In the genomic region with DNA sequence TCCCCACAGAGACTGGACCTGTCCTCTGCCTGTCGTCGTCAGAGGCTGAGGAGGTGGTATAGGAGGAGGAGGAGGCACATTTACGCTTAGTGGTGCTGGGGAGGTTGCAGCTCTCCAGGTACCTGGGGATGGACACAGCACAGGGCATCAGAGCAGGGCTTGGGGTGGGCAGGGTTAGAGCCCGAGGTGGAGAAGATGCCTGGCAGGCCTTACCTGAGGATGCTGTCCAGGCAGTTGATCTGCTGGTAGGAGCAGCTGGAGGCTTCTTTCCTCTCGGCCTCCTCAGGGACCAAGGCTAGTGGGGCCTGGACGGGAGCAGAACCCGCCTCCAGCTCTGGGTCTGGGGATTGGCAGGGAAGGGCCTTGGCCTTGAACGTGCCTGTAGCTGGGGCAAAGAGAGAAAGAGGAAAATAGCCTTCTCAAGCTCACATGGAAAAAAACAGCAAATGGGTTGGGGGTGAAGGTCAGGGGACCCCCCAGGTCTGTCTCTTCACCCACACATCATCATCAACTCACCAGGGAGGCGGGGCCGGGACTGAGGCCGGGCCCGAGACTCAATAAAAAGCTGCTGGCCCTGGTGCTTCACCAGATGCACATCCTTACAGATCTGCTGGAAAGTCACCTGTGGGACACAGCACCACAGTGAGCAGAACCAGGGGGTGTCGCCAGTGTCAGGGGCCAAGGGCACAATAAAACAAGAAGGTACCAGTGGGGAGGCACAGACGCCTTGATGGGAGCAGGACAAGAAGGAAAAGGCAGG, we compare ENCODE assay signal across 20 cellular contexts. TPM values are rescaled to one million over a fixed set of nuclear protein-coding genes. Genes with fewer than 3 reads are reported as not detected.
DNase-seq lines count a peak whose midpoint lies in the region; ATAC-seq and TF ChIP-seq lines count a peak whose summit lies in the region.
"Had no signal": no experiment of that assay in that cellular context is flagged by ENCODE, and none has a peak within 500 bp of the region (broad histone marks: within the 10 kb centered on the region; RNA-seq: fewer than 3 reads in every experiment).

No MANE protein-coding gene starts in this region.

- peaks cover 4% of the 10 kb centered on the region for H3K4me1 ChIP-seq in mammary epithelial cell (ENCODE audit: insufficient read depth, low read length)
- peaks cover 24% of the 10 kb centered on the region for H3K4me1 ChIP-seq in body of pancreas
- H3K4me1 ChIP-seq in transverse colon = peaks cover 0 to 19% (median 14%) of the 10 kb centered on the region in 4 donors
- H3K4me1 ChIP-seq in PC-9 (replicated peaks; ENCODE audit: insufficient read depth) = no peaks in the 10 kb centered on the region

- intact Hi-C loops in MCF 10A (cut with micrococcal nuclease) (no loop called here), mammary epithelial cell (cut with micrococcal nuclease) (no loop called here), body of pancreas (cut with DNase I) (no loop called here), transverse colon (cut with DNase I; ENCODE audit: low total_unique reads) (no loop called here), PC-9 (cut with micrococcal nuclease; ENCODE audit: unreplicated experiment) (no loop called here)

- TF ChIP-seq CTCF in MCF 10A (IDR thresholded peaks at IDR 0.05; ENCODE audit: unreplicated experiment) (no peak), mammary epithelial cell (conservative IDR thresholded peaks at IDR 0.05 in 1 of 2, IDR thresholded peaks at IDR 0.05 in 1 of 2; ENCODE audit: extremely low read depth in 1 of 2, insufficient read depth in 1 of 2, low read depth in 1 of 2, low read length in 2 of 2) (no peak), body of pancreas (IDR thresholded peaks at IDR 0.05) (no peak), neural crest cell (conservative IDR thresholded peaks at IDR 0.05) (no peak), transverse colon (IDR thresholded peaks at IDR 0.05) (no peak), PC-9 (conservative IDR thresholded peaks at IDR 0.05) (no peak)

- no peak for DNase-seq in MCF 10A (ENCODE audit: unreplicated experiment)
- no peak for DNase-seq in mammary epithelial cell
- DNase-seq in body of pancreas = no peak
- DNase-seq in neural crest cell (ENCODE audit: low read depth, low spot score) = no peak
- DNase-seq in transverse colon = no peak
- DNase-seq in PC-9 = no peak
- no peak for DNase-seq in NCI-H1436 treated with DMSO at 0.1 percent for 48 hours (lab: John Stamatoyannopoulos, UW)
- DNase-seq in activated T-cell treated with anti-CD3 and anti-CD28 coated beads, Interleukin-2, amount 50 U/mL, for 4 hours = no peak
- DNase-seq: activated CD8-positive, alpha-beta memory T cell treated with anti-CD3 and anti-CD28 coated beads for 24 hours; activated effector memory CD4-positive, alpha-beta T cell treated with anti-CD3 and anti-CD28 coated beads, Interleukin-2, amount 50 U/mL, for 16 hours; GDM1; H9; NCI-H1048; stimulated activated CD4-positive, alpha-beta T cell treated with anti-CD3 and anti-CD28 coated beads, Interleukin-4, amount 100 ng/mL, for 1 hour; WERI-Rb-1 had no signal

- H3K4me3 Mint-ChIP-seq in MCF 10A (ENCODE audit: unreplicated experiment) (no peak overlapping the region), neural crest cell (peak overlapping the region; percentile 61)
- H3K4me3 Mint-ChIP-seq in activated T-cell treated with anti-CD3 and anti-CD28 coated beads, Interleukin-2, amount 50 U/mL, for 4 hours = no peak overlapping the region
- H3K4me3 Mint-ChIP-seq: H9 had no signal

- 88% methylated on average over 13 of the region's 14 CpGs for WGBS in mammary epithelial cell (ENCODE audit: low coverage, missing lambda C conversion rate)
- WGBS in body of pancreas, 2 donors = 86 to 92% methylated on average over 13 of the region's 14 CpGs
- WGBS in transverse colon (ENCODE audit: low coverage in 1 of 2), 2 donors = 90 to 95% methylated on average over 4 to 14 of the region's 14 CpGs

- TF ChIP-seq EP300 in transverse colon (IDR thresholded peaks at IDR 0.05; ENCODE audit: low read depth) = no peak

- no peak for TF ChIP-seq POLR2A in body of pancreas (IDR thresholded peaks at IDR 0.05)
- TF ChIP-seq POLR2A in transverse colon (IDR thresholded peaks at IDR 0.05) = no peak

- H3K27me3 Mint-ChIP-seq in MCF 10A (ENCODE audit: insufficient read depth, unreplicated experiment) = no peaks in the 10 kb centered on the region
- H3K27me3 Mint-ChIP-seq in neural crest cell (ENCODE audit: low read depth) = no peaks in the 10 kb centered on the region
- H3K27me3 Mint-ChIP-seq in activated T-cell treated with anti-CD3 and anti-CD28 coated beads, Interleukin-2, amount 50 U/mL, for 4 hours (ENCODE audit: low read depth) = no peaks in the 10 kb centered on the region
- H3K27me3 Mint-ChIP-seq: effector memory CD8-positive, alpha-beta T cell had no signal

- no peaks in the 10 kb centered on the region for H3K27me3 ChIP-seq in mammary epithelial cell (ENCODE audit: insufficient read depth, low read length)
- H3K27me3 ChIP-seq in body of pancreas = no peaks in the 10 kb centered on the region
- H3K27me3 ChIP-seq in transverse colon = no peaks in the 10 kb centered on the region
- H3K27me3 ChIP-seq in PC-9 (ENCODE audit: insufficient read depth, low read depth) = no peaks in the 10 kb centered on the region

- H3K27ac Mint-ChIP-seq in MCF 10A (ENCODE audit: low read depth, unreplicated experiment) = peak overlapping the region; percentile 19
- H3K27ac Mint-ChIP-seq in neural crest cell (ENCODE audit: unreplicated experiment) = peak overlapping the region; percentile 78
- H3K27ac Mint-ChIP-seq: H9 had no signal

- CTCF ChIA-PET in MCF 10A (lab: Yijun Ruan, JAX) (interaction anchor here (0.5 to 1.7 kb wide), 5 partner anchors 12 to 84 kb away, joined by 3 to 6 read pairs (median 3); no protein-coding TSS in a partner anchor), mammary epithelial cell (lab: Charles Lee; ENCODE audit: low non-redundant PET) (no interaction called here), PC-9 (lab: Charles Lee) (no interaction called here)

- no peaks in the 10 kb centered on the region for H3K9me2 ChIP-seq in PC-9 (ENCODE audit: insufficient read depth)

- H3K36me3 ChIP-seq in mammary epithelial cell (ENCODE audit: insufficient read depth, low read length) = peaks cover 35% of the 10 kb centered on the region
- peaks cover 75 to 78% of the 10 kb centered on the region in 2 donors for H3K36me3 ChIP-seq in body of pancreas (replicated peaks in 1 of 2; ENCODE audit: insufficient read depth in 1 of 2, low read depth in 2 of 2)
- H3K36me3 ChIP-seq in transverse colon = peaks cover 0 to 90% (median 53%) of the 10 kb centered on the region in 4 donors
- no peaks in the 10 kb centered on the region for H3K36me3 ChIP-seq in PC-9 (ENCODE audit: low read depth)

- H3K4me1 Mint-ChIP-seq in MCF 10A (ENCODE audit: insufficient read depth, unreplicated experiment) (peaks cover 21% of the 10 kb centered on the region), neural crest cell (peaks cover 3% of the 10 kb centered on the region)
- H3K4me1 Mint-ChIP-seq in activated T-cell treated with anti-CD3 and anti-CD28 coated beads, Interleukin-2, amount 50 U/mL, for 4 hours (ENCODE audit: low read depth) = peaks cover 16% of the 10 kb centered on the region

- H3K79me2 ChIP-seq in mammary epithelial cell (ENCODE audit: insufficient read depth, low read length) (peaks cover 34% of the 10 kb centered on the region), PC-9 (ENCODE audit: low read depth) (no peaks in the 10 kb centered on the region)

- H3K27ac ChIP-seq in mammary epithelial cell (ENCODE audit: insufficient read depth, low read depth, low read length) (no peak overlapping the region), body of pancreas (peak overlapping the region in 3 of 4 donors; percentile 16 to 39 (median 22)), transverse colon (peak overlapping the region in 3 of 4 donors; percentile 48 to 99 (median 54)), PC-9 (no peak overlapping the region)
- H3K27ac ChIP-seq: WERI-Rb-1 had no signal

- H3K4me2 ChIP-seq in mammary epithelial cell (ENCODE audit: insufficient read depth, low read depth, low read length) (no peak overlapping the region), PC-9 (no peak overlapping the region)

- H3K9me3 ChIP-seq in mammary epithelial cell (replicated peaks; ENCODE audit: insufficient read depth, low read length) = no peaks in the 10 kb centered on the region
- no peaks in the 10 kb centered on the region for H3K9me3 ChIP-seq in body of pancreas
- H3K9me3 ChIP-seq in transverse colon = no peaks in the 10 kb centered on the region
- no peaks in the 10 kb centered on the region for H3K9me3 ChIP-seq in PC-9 (ENCODE audit: insufficient read depth, low read depth)

- no peak overlapping the region for H3K4me3 ChIP-seq in mammary epithelial cell (replicated peaks in 1 of 3; ENCODE audit: insufficient read depth in 1 of 3, low read depth in 2 of 3, low read length in 3 of 3)
- H3K4me3 ChIP-seq in body of pancreas = no peak overlapping the region
- H3K4me3 ChIP-seq in transverse colon = no peak overlapping the region
- H3K4me3 ChIP-seq in PC-9 = no peak overlapping the region

- H2AFZ ChIP-seq in mammary epithelial cell (ENCODE audit: low read depth, low read length) (no peak overlapping the region), PC-9 (no peak overlapping the region)

- no peak for ATAC-seq in body of pancreas
- ATAC-seq in activated T-cell treated with anti-CD3 and anti-CD28 coated beads, Interleukin-2, amount 50 U/mL, for 4 hours = no peak
- ATAC-seq: effector memory CD8-positive, alpha-beta T cell; Panc1 had no signal

- H4K20me1 ChIP-seq in mammary epithelial cell (ENCODE audit: insufficient read depth, low read length) = no peaks in the 10 kb centered on the region
- H4K20me1 ChIP-seq in PC-9 (ENCODE audit: insufficient read depth) = no peaks in the 10 kb centered on the region; the same call in 1 of the 2 replicates

- dilution Hi-C loops in mammary epithelial cell (cut with HindIII; ENCODE audit: low sequenced_read_pairs) = no loop called here

- no peaks in the 10 kb centered on the region for H3K9me3 Mint-ChIP-seq in MCF 10A (ENCODE audit: unreplicated experiment)
- H3K9me3 Mint-ChIP-seq in neural crest cell = no peaks in the 10 kb centered on the region
- no peaks in the 10 kb centered on the region for H3K9me3 Mint-ChIP-seq in activated T-cell treated with anti-CD3 and anti-CD28 coated beads, Interleukin-2, amount 50 U/mL, for 4 hours
- H3K9me3 Mint-ChIP-seq: effector memory CD8-positive, alpha-beta T cell; H9 had no signal

- POLR2A ChIA-PET in MCF 10A (lab: Yijun Ruan, JAX) = interaction anchor here (0.6 to 19.5 kb wide), 3 partner anchors 7 to 45 kb away, joined by 3 to 429 read pairs (median 429); a partner anchor contains a TSS
- POLR2A ChIA-PET in PC-9 (lab: Charles Lee; ENCODE audit: unreplicated experiment) = no interaction called here

- H3K9ac ChIP-seq in mammary epithelial cell (ENCODE audit: insufficient read depth, low read length) = no peak overlapping the region

- BruUV-seq in MCF 10A (replicated peaks; lab: Mats Ljungman, UMichigan) (no TSS peak), mammary epithelial cell (replicated peaks; lab: Mats Ljungman, UMichigan) (no TSS peak), PC-9 (replicated peaks; lab: Mats Ljungman, UMichigan) (no TSS peak)

- in situ Hi-C loops in mammary epithelial cell (cut with MboI; ENCODE audit: low sequenced_read_pairs in 2 of 2) (no loop called here), transverse colon (cut with MboI; ENCODE audit: low pct_ligation_motif_present in 1 of 4, low pct_unique_long_range_greater_than_20kb in 1 of 4, low sequenced_read_pairs in 3 of 4) (loop anchor here in 1 of 4 donors (25.0 kb wide), 1 partner anchor 909 kb away; a partner anchor contains a TSS)

- H3K36me3 Mint-ChIP-seq in MCF 10A (ENCODE audit: insufficient read depth, unreplicated experiment) (no peaks in the 10 kb centered on the region), neural crest cell (ENCODE audit: low read depth) (peaks cover 4% of the 10 kb centered on the region)
- peaks cover 34% of the 10 kb centered on the region for H3K36me3 Mint-ChIP-seq in activated T-cell treated with anti-CD3 and anti-CD28 coated beads, Interleukin-2, amount 50 U/mL, for 4 hours (ENCODE audit: insufficient read depth)

- H3F3A ChIP-seq in PC-9 (ENCODE audit: insufficient read depth, low read depth) = no peaks in the 10 kb centered on the region

RNA-seq across cellular contexts. Expression of a gene that starts 5.6 kb away (rescaled TPM):
- total RNA-seq in MCF 10A (2022) (165 and 190 TPM in 2 replicates), mammary epithelial cell (10 to 100 TPM; 26.8 to 97.9 TPM), body of pancreas (10 to 100 TPM; 27.5 to 78.8 TPM), neural crest cell (38.3 and 51.6 TPM in 2 replicates), transverse colon (100 to 1,000 TPM in 2 of 4 donors, 10 to 100 TPM in 2; 55.9 to 211 (median 109) TPM), PC-9 (2021) (60.2 and 78.7 TPM in 2 replicates)
- 16.8 TPM for polyA plus RNA-seq in mammary epithelial cell
- polyA minus RNA-seq in mammary epithelial cell = 96.6 TPM
- total RNA-seq in activated T-cell treated with anti-CD3 and anti-CD28 coated beads, Interleukin-2, amount 50 U/mL, for 4 hours = 10 to 100 TPM; 30.4 to 36.9 (median 36.7) TPM

RNA-seq across cellular contexts. Expression of a gene that starts 16.2 kb away (rescaled TPM):
- total RNA-seq in MCF 10A (2022) (37.7 and 42.8 TPM in 2 replicates), mammary epithelial cell (10 to 100 TPM in 1 of 2 donors, 1 to 10 TPM in 1; 9.2 to 30.8 TPM), body of pancreas (10 to 100 TPM; 16.3 to 26.4 TPM), neural crest cell (47.2 and 49.7 TPM in 2 replicates), transverse colon (10 to 100 TPM; 20.9 to 49.4 (median 30.1) TPM), PC-9 (2021) (29.3 and 35.1 TPM in 2 replicates)
- 7.2 TPM for polyA plus RNA-seq in mammary epithelial cell
- 18.0 TPM for polyA minus RNA-seq in mammary epithelial cell
- 10 to 100 TPM; 49.6 to 67.5 (median 59.7) TPM for total RNA-seq in activated T-cell treated with anti-CD3 and anti-CD28 coated beads, Interleukin-2, amount 50 U/mL, for 4 hours

RNA-seq across cellular contexts. Expression of a gene that starts 22.7 kb away (rescaled TPM):
- total RNA-seq in MCF 10A (2022) (5.8 and 5.9 TPM in 2 replicates), mammary epithelial cell (1 to 10 TPM in 1 of 2 donors, under 1 TPM in 1; 0.33 to 1.9 TPM), body of pancreas (not detected), neural crest cell (0.41 and 0.56 TPM in 2 replicates), transverse colon (not detected), PC-9 (2021) (2.6 and 9.0 TPM in 2 replicates)
- 0.34 TPM for polyA plus RNA-seq in mammary epithelial cell
- polyA minus RNA-seq in mammary epithelial cell = not detected
- 1 to 10 TPM; 1.2 to 1.7 (median 1.4) TPM for total RNA-seq in activated T-cell treated with anti-CD3 and anti-CD28 coated beads, Interleukin-2, amount 50 U/mL, for 4 hours
- total RNA-seq: fibroblast of villous mesenchyme, lower leg skin had no signal
- polyA plus RNA-seq: AG04450 had no signal

RNA-seq across cellular contexts. Expression of a gene that starts 28.2 kb away (rescaled TPM):
- 13.1 and 14.1 TPM in 2 replicates for total RNA-seq in MCF 10A (2022)
- total RNA-seq in mammary epithelial cell = 10 to 100 TPM in 1 of 2 donors, 1 to 10 TPM in 1; 3.8 to 27.6 TPM
- 9.2 TPM for polyA plus RNA-seq in mammary epithelial cell
- 5.9 TPM for polyA minus RNA-seq in mammary epithelial cell
- not detected for total RNA-seq in body of pancreas
- total RNA-seq in neural crest cell = 0.09 TPM in 1 of 2 replicates, not detected in the other
- under 1 TPM in 1 of 4 donors, not detected in 3; 0.79 TPM for total RNA-seq in transverse colon
- total RNA-seq in PC-9 (2021) = 0.70 and 1.4 TPM in 2 replicates
- not detected for total RNA-seq in activated T-cell treated with anti-CD3 and anti-CD28 coated beads, Interleukin-2, amount 50 U/mL, for 4 hours
- total RNA-seq: fibroblast of villous mesenchyme had no signal

RNA-seq across cellular contexts. Expression of a gene that starts 29.6 kb away (rescaled TPM):
- 7.6 and 8.4 TPM in 2 replicates for total RNA-seq in MCF 10A (2022)
- 10 to 100 TPM; 23.8 to 24.0 TPM for total RNA-seq in mammary epithelial cell
- 32.2 TPM for polyA plus RNA-seq in mammary epithelial cell
- 50.2 TPM for polyA minus RNA-seq in mammary epithelial cell
- total RNA-seq in body of pancreas = 10 to 100 TPM in 1 of 2 donors, 1 to 10 TPM in 1; 7.6 to 12.7 TPM
- 41.4 and 45.7 TPM in 2 replicates for total RNA-seq in neural crest cell
- 10 to 100 TPM in 2 of 4 donors, 1 to 10 TPM in 2; 1.5 to 74.6 (median 18.3) TPM for total RNA-seq in transverse colon
- total RNA-seq in PC-9 (2021) = 58.5 and 59.1 TPM in 2 replicates
- 10 to 100 TPM; 11.9 to 18.6 (median 18.1) TPM for total RNA-seq in activated T-cell treated with anti-CD3 and anti-CD28 coated beads, Interleukin-2, amount 50 U/mL, for 4 hours

Comparison
In these comparisons a context has a peak if more than half of its experiments do, and no peak if none do; other contexts are left out.
1. H3K27ac ChIP-seq: peak in body of pancreas (3 of 4) and transverse colon (3 of 4); none in mammary epithelial cell (single experiment) and PC-9 (single experiment).